ENCODE assay signal across 25 cellular contexts in the genomic region with DNA sequence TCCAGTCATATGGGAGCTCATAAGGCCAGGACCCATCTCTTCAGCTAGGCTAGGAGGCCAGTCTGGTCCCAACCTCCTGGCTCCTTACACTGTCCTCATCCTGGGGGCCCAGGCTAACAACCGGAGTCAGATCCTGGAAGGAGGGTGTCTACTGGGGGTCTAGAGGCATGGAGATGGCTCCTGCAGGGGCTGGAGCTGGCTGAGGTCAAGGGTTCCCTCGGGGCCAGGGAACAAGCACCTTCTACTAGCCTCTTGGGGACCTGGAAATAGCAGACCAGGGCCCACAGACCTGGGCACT. TPM values are rescaled to one million over a fixed set of nuclear protein-coding genes. Genes with fewer than 3 reads are reported as not detected.
DNase-seq lines count a peak whose midpoint lies in the region; ATAC-seq, FAIRE-seq and TF ChIP-seq lines count a peak whose summit lies in the region.
"Had no signal": no experiment of that assay in that cellular context is flagged by ENCODE, and none has a peak within 500 bp of the region (broad histone marks: within the 10 kb centered on the region; RNA-seq: fewer than 3 reads in every experiment).

No MANE protein-coding gene starts in this region.

- no peaks in the 10 kb centered on the region for H3K36me3 ChIP-seq in WERI-Rb-1
- H3K36me3 ChIP-seq: SJSA1 had no signal

- peak; percentile 43 for DNase-seq in coronary artery (ENCODE audit: low spot score)
- DNase-seq in mesenteric fat pad (ENCODE audit: low spot score) = peak; percentile 59
- DNase-seq in WERI-Rb-1 = no peak
- DNase-seq in HTR-8/SVneo (ENCODE audit: insufficient read length, low spot score) = no peak
- DNase-seq in HT-29 (ENCODE audit: low spot score) = no peak
- DNase-seq: Caco-2; CD4-positive, alpha-beta memory T cell; DMS 273 treated with DMSO at 0.1 percent for 48 hours; DND-41; H9; HFFc6; KBM-7; NCI-H1092; NCI-H1436; NCI-H1930; NCI-H226; NCI-H510A treated with DMSO at 0.1 percent for 48 hours; NCI-H748 treated with DMSO at 0.1 percent for 48 hours had no signal

- FAIRE-seq in HTR-8/SVneo (lab: Jason Lieb, UNC) = no peak

- peaks cover 7% of the 10 kb centered on the region for H3K27me3 ChIP-seq in WERI-Rb-1 (ENCODE audit: insufficient read depth, low read depth, severe bottlenecking)
- H3K27me3 ChIP-seq: SJSA1 had no signal

- H3K27ac ChIP-seq in coronary artery = no peak overlapping the region
- no peak overlapping the region for H3K27ac ChIP-seq in WERI-Rb-1
- H3K27ac ChIP-seq: SJSA1 had no signal

- H3K4me3 ChIP-seq in coronary artery (no peak overlapping the region), WERI-Rb-1 (ENCODE audit: low read depth, low read length) (no peak overlapping the region)
- H3K4me3 ChIP-seq: SJSA1 had no signal

- ATAC-seq in GM18511 (IDR thresholded peaks at IDR 0.05; ENCODE audit: unreplicated experiment) = peak; percentile 1
- ATAC-seq in GM19452 (IDR thresholded peaks at IDR 0.05; ENCODE audit: unreplicated experiment) = no peak
- ATAC-seq: Right ventricle myocardium inferior had no signal

- no peaks in the 10 kb centered on the region for H3K9me3 ChIP-seq in WERI-Rb-1 (ENCODE audit: severe bottlenecking)
- H3K9me3 ChIP-seq: Caco-2, SJSA1 had no signal

- no peak for TF ChIP-seq CTCF in coronary artery (IDR thresholded peaks at IDR 0.05)
- TF ChIP-seq CTCF in WERI-Rb-1 (IDR thresholded peaks at IDR 0.05; ENCODE audit: low read depth, low read length) = no peak

RNA-seq across cellular contexts. Expression of a gene that starts 37.2 kb away (rescaled TPM):
- 0.29 TPM for total RNA-seq in mesenteric fat pad
- total RNA-seq in HT-29 (2014; rRNA removed; shearing (Covaris generic)) = 17.7 and 21.5 TPM in 2 replicates
- total RNA-seq: A673; CD4-positive, alpha-beta memory T cell; G401; H9; HFFc6; Right ventricle myocardium inferior; SJSA1; T-helper 1 cell treated with Interleukin-12 subunit alpha and Interleukin-12 subunit beta and Interleukin-4 antibody, amounts not matched to agents 30 ng/mL and 1 ng/mL, for 36 hours had no signal

RNA-seq across cellular contexts. Expression of a gene that starts 51.4 kb away (rescaled TPM):
- total RNA-seq in mesenteric fat pad = 49.7 TPM
- 3.4 and 8.1 TPM in 2 replicates for total RNA-seq in HT-29 (2014; rRNA removed; shearing (Covaris generic))
- total RNA-seq: G401 had no signal

Comparison
In these comparisons a context has a peak if more than half of its experiments do, and no peak if none do; other contexts are left out.
1. DNase-seq: peak in coronary artery (single experiment) and mesenteric fat pad (single experiment); none in WERI-Rb-1 (single experiment), HTR-8/SVneo (single experiment) and HT-29 (single experiment).
2. RNA of a gene that starts 37.2 kb away (total RNA-seq): 17.7 to 21.5 TPM in HT-29; 0.29 TPM in mesenteric fat pad (single experiment); every median in the first group is over 10 times any median in the second.